ENCODE assay signal across 9 cellular contexts in genomic region chr7:102689436-102690282, GRCh38. TPM values are rescaled to one million over a fixed set of nuclear protein-coding genes. Genes with fewer than 3 reads are reported as not detected.
A peak's percentile ranks its signal among the peaks of the same experiment; 100 is the strongest.
DNase-seq lines count a peak whose midpoint lies in the region; ATAC-seq and TF ChIP-seq lines count a peak whose summit lies in the region.
"Not testable (repeated sequence)": the region's sequence is repeated elsewhere in the genome, so short reads cannot be mapped to it uniquely, and the experiment has no call there.
"Had no signal": no experiment of that assay in that cellular context is flagged by ENCODE, and none has a peak within 500 bp of the region (broad histone marks: within the 10 kb centered on the region; RNA-seq: fewer than 3 reads in every experiment).

No MANE protein-coding gene starts in this region.

- H3K4me1 Mint-ChIP-seq in activated naive CD8-positive, alpha-beta T cell treated with anti-CD3 and anti-CD28 coated beads for 36 hours, result not testable (repeated sequence)

- H3K4me3 ChIP-seq in PC-3 (ENCODE audit: low read length), result peak overlapping the region; percentile 52; the same call in 1 of the 2 replicates
- H3K4me3 ChIP-seq in mucosa of descending colon, result not testable (repeated sequence)
- H3K4me3 ChIP-seq in upper lobe of left lung, result peak overlapping the region in 3 of 4 donors; percentile 29 to 42 (median 32)

- H3K4me1 ChIP-seq in PC-3 (ENCODE audit: insufficient read depth, low read length); mucosa of descending colon (ENCODE audit: low read depth); upper lobe of left lung: not testable (repeated sequence)

- H3K27ac ChIP-seq in PC-3 (ENCODE audit: low read length); upper lobe of left lung: not testable (repeated sequence)

- H3K27me3 ChIP-seq in PC-3 (ENCODE audit: low read length); upper lobe of left lung: not testable (repeated sequence)

- not testable (repeated sequence) for H3F3A ChIP-seq in PC-3 (ENCODE audit: low read length, unreplicated experiment)

- not testable (repeated sequence) for H4K20me1 ChIP-seq in PC-3 (ENCODE audit: low read length)

- not testable (repeated sequence) for TF ChIP-seq POLR2A in GM18505 (IDR thresholded peaks at IDR 0.05; ENCODE audit: borderline replicate concordance, extremely low read depth, insufficient read depth, insufficient read length); upper lobe of left lung (IDR thresholded peaks at IDR 0.05)

- not testable (repeated sequence) for H3K9me3 Mint-ChIP-seq in activated naive CD8-positive, alpha-beta T cell treated with anti-CD3 and anti-CD28 coated beads for 36 hours

- 0 out of 2 replicates have a peak overlapping the region, but pooled peaks have one; percentile 22 for H2AFZ ChIP-seq in PC-3 (ENCODE audit: low read length)

- H3K4me3 Mint-ChIP-seq in activated naive CD8-positive, alpha-beta T cell treated with anti-CD3 and anti-CD28 coated beads for 36 hours, result not testable (repeated sequence)

- not testable (repeated sequence) for H3K79me2 ChIP-seq in PC-3 (ENCODE audit: low read length)

- BruUV-seq in PC-3 (replicated peaks; lab: Mats Ljungman, UMichigan), result TSS peak; percentile 56

- H3K36me3 Mint-ChIP-seq in activated naive CD8-positive, alpha-beta T cell treated with anti-CD3 and anti-CD28 coated beads for 36 hours, result not testable (repeated sequence)

- DNase-seq in PC-3, result not testable (repeated sequence)
- peak; percentile 22 for DNase-seq in activated naive CD8-positive, alpha-beta T cell treated with anti-CD3 and anti-CD28 coated beads for 36 hours
- peak in 2 of 3 donors; percentile 49 to 61 for DNase-seq in mucosa of descending colon
- DNase-seq in upper lobe of left lung, result peak in 1 of 2 donors; percentile 39

- CTCF ChIA-PET in PC-3 (lab: Charles Lee), result not testable (repeated sequence)

- H3K9me2 ChIP-seq in PC-3 (replicated peaks; ENCODE audit: low read length), result not testable (repeated sequence)

- not testable (repeated sequence) for H3K9ac ChIP-seq in PC-3 (ENCODE audit: low read length)

- intact Hi-C loops in PC-3 (cut with micrococcal nuclease); mucosa of descending colon (cut with DNase I, micrococcal nuclease): not testable (repeated sequence)

- 0% methylated on average over 2 of the region's 74 CpGs; no CpG with 5 or more reads in 1 of the 2 donors for WGBS in upper lobe of left lung, 2 donors

- H3K27me3 Mint-ChIP-seq in activated naive CD8-positive, alpha-beta T cell treated with anti-CD3 and anti-CD28 coated beads for 36 hours, result not testable (repeated sequence)

- H3K9me3 ChIP-seq in PC-3 (ENCODE audit: low read length); mucosa of descending colon; upper lobe of left lung: not testable (repeated sequence)

- TF ChIP-seq CTCF in PC-3 (conservative IDR thresholded peaks at IDR 0.05; ENCODE audit: low read depth, low read length); mucosa of descending colon (IDR thresholded peaks at IDR 0.05); upper lobe of left lung (IDR thresholded peaks at IDR 0.05): not testable (repeated sequence)

- H3K4me2 ChIP-seq in PC-3 (ENCODE audit: low read length), result peak overlapping the region; percentile 61

- not testable (repeated sequence) for H3K27ac Mint-ChIP-seq in activated naive CD8-positive, alpha-beta T cell treated with anti-CD3 and anti-CD28 coated beads for 36 hours

- TF ChIP-seq EP300 in upper lobe of left lung (IDR thresholded peaks at IDR 0.05), result not testable (repeated sequence)

- POLR2A ChIA-PET in PC-3 (lab: Charles Lee; ENCODE audit: unreplicated experiment), result not testable (repeated sequence)

- ATAC-seq in GM18505 (IDR thresholded peaks at IDR 0.05; ENCODE audit: unreplicated experiment), result peak; percentile 73
- peak; percentile 45 for ATAC-seq in GM19468 (IDR thresholded peaks at IDR 0.05; ENCODE audit: extremely low read depth, unreplicated experiment)
- ATAC-seq in HG02642 (IDR thresholded peaks at IDR 0.05; ENCODE audit: poor library complexity, unreplicated experiment), result peak; percentile 62
- peak; percentile 63 for ATAC-seq in HG03139 (IDR thresholded peaks at IDR 0.05; ENCODE audit: unreplicated experiment)
- ATAC-seq in PC-3, result peak; percentile 25
- ATAC-seq in mucosa of descending colon, result peak; percentile 66
- peak; percentile 34 to 61 for ATAC-seq in upper lobe of left lung (ENCODE audit: low FRiP score in 2 of 2)

- not testable (repeated sequence) for H3K36me3 ChIP-seq in PC-3 (ENCODE audit: low read depth, low read length); mucosa of descending colon (ENCODE audit: low read depth); upper lobe of left lung

RNA-seq across cellular contexts. Expression of gene POLR2J2, which starts 18.2 kb away (rescaled TPM):
- total RNA-seq in PC-3 (2014; rRNA removed), result 3.6 and 4.1 TPM in 2 replicates
- 1 to 10 TPM; 6.5 to 6.9 TPM for total RNA-seq in activated naive CD8-positive, alpha-beta T cell treated with anti-CD3 and anti-CD28 coated beads for 36 hours
- total RNA-seq in mucosa of descending colon, result 10 to 100 TPM in 1 of 3 donors, 1 to 10 TPM in 2; 6.5 to 14.7 (median 8.8) TPM
- total RNA-seq in upper lobe of left lung, result 10 to 100 TPM in 2 of 6 donors, 1 to 10 TPM in 4; 2.1 to 24.3 (median 5.6) TPM

RNA-seq across cellular contexts. Expression of gene SPDYE2B, which starts 39.5 kb away (rescaled TPM):
- total RNA-seq in PC-3 (2014; rRNA removed) (not detected in 2 replicates), mucosa of descending colon (not detected), upper lobe of left lung (not detected)
- not detected for total RNA-seq in activated naive CD8-positive, alpha-beta T cell treated with anti-CD3 and anti-CD28 coated beads for 36 hours
- total RNA-seq: epithelial cell of proximal tubule had no signal

RNA-seq across cellular contexts. Expression of gene UPK3BL1, which starts 47.1 kb away (rescaled TPM):
- total RNA-seq in PC-3 (2014; rRNA removed), result 20.2 and 22.7 TPM in 2 replicates
- 10 to 100 TPM; 14.1 to 19.4 TPM for total RNA-seq in activated naive CD8-positive, alpha-beta T cell treated with anti-CD3 and anti-CD28 coated beads for 36 hours
- total RNA-seq in mucosa of descending colon, result 10 to 100 TPM; 10.7 to 23.1 (median 12.3) TPM
- 10 to 100 TPM; 17.0 to 99.3 (median 30.0) TPM for total RNA-seq in upper lobe of left lung

RNA-seq across cellular contexts. Expression of gene FAM185A, which starts 59.1 kb away (rescaled TPM):
- 10.0 and 12.8 TPM in 2 replicates for total RNA-seq in PC-3 (2014; rRNA removed)
- 10 to 100 TPM; 10.0 to 10.2 TPM for total RNA-seq in activated naive CD8-positive, alpha-beta T cell treated with anti-CD3 and anti-CD28 coated beads for 36 hours
- 10 to 100 TPM in 2 of 3 donors, 1 to 10 TPM in 1; 8.7 to 12.2 (median 10.4) TPM for total RNA-seq in mucosa of descending colon
- 10 to 100 TPM in 5 of 6 donors, 1 to 10 TPM in 1; 6.2 to 55.5 (median 13.5) TPM for total RNA-seq in upper lobe of left lung
